ENCODE assay signal across 8 cellular contexts in the genomic region with DNA sequence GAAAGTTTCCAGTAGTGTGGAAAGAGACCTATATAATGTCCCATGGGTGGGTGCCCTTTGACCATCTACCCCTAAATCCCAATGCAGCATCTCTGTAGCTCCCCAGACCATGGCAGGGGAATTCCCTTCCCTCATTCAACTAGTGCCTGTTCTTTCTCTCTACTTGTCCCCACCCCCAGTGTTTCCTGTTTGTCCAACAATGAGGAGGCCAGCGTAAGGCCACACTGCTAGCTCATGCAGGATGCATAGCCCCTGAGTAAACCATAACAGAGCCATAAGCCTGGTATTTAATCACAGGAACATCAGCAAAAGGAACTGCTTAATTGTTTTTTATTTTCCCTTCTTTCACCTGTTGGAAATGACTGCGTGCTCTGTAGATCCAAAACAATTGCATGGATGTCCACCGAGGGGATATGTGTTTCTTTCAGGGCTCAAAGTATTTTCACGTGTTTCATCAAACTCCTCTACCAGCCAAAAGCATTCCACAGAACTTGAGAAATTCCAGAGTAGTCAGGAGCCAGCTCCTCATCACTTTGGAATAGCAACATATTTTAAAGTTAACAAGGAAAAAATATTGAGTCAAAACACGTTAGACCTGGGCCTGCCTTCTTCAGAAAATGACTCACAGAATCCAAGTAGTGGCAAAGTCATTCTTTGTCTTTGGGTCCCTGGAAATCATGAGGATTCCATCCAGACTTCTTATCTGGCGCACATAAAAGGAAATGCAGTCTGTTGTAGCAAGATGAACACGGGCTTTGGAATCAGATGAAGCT.
DNase-seq lines count a peak whose midpoint lies in the region; ATAC-seq, FAIRE-seq and TF ChIP-seq lines count a peak whose summit lies in the region.

No MANE protein-coding gene starts in this region.

- DNase-seq in stimulated activated CD4-positive, alpha-beta T cell treated with anti-CD3 and anti-CD28 coated beads, Interleukin-4, amount 100 ng/mL, for 24 hours = peak; percentile 41
- no peak for DNase-seq in stimulated activated CD4-positive, alpha-beta T cell treated with anti-CD3 and anti-CD28 coated beads, Interleukin-12 subunit alpha, Interleukin-12 subunit beta, amount 100 ng/mL, for 4 hours
- peak; percentile 39 for DNase-seq in RCC 7860 (ENCODE audit: low spot score)
- DNase-seq in NCI-H524 treated with DMSO at 0.1 percent for 48 hours (lab: John Stamatoyannopoulos, UW) = no peak
- no peak for DNase-seq in SKM-1 (lab: John Stamatoyannopoulos, UW; ENCODE audit: unreplicated experiment)

- no peak for TF ChIP-seq CTCF in gastroesophageal sphincter (IDR thresholded peaks at IDR 0.05)

- 32 to 38% methylated on average over 6 to 7 of the region's 7 CpGs for WGBS in gastroesophageal sphincter (ENCODE audit: low coverage in 1 of 2), 2 donors

- H3K9me3 ChIP-seq in gastroesophageal sphincter = no peaks in the 10 kb centered on the region

- FAIRE-seq in RCC 7860 (lab: Jason Lieb, UNC) = no peak

- H3K4me3 ChIP-seq in gastroesophageal sphincter = no peak overlapping the region

- no peaks in the 10 kb centered on the region for H3K27me3 ChIP-seq in gastroesophageal sphincter

- no peak for TF ChIP-seq EP300 in gastroesophageal sphincter (IDR thresholded peaks at IDR 0.05)

- H3K4me1 ChIP-seq in gastroesophageal sphincter = peaks cover 0 to 32% (median 11%) of the 10 kb centered on the region in 3 donors

- no peak for TF ChIP-seq POLR2A in gastroesophageal sphincter (IDR thresholded peaks at IDR 0.05)

- peak overlapping the region; percentile 29 to 71 (median 52) for H3K27ac ChIP-seq in gastroesophageal sphincter
- peak overlapping the region; percentile 70 for H3K27ac ChIP-seq in temporal lobe (ENCODE audit: low read depth, low read length)

- H3K36me3 ChIP-seq in gastroesophageal sphincter = peaks cover 0 to 31% of the 10 kb centered on the region in 2 donors

- ATAC-seq in gastroesophageal sphincter (peak; percentile 57), GM18519 (IDR thresholded peaks at IDR 0.05; ENCODE audit: low FRiP score, unreplicated experiment) (no peak)

Comparison
In these comparisons a context has a peak if more than half of its experiments do, and no peak if none do; other contexts are left out.
1. DNase-seq: peak in stimulated activated CD4-positive, alpha-beta T cell treated with anti-CD3 and anti-CD28 coated beads, Interleukin-4, amount 100 ng/mL, for 24 hours (single experiment) and RCC 7860 (single experiment); none in stimulated activated CD4-positive, alpha-beta T cell treated with anti-CD3 and anti-CD28 coated beads, Interleukin-12 subunit alpha, Interleukin-12 subunit beta, amount 100 ng/mL, for 4 hours (single experiment), NCI-H524 treated with DMSO at 0.1 percent for 48 hours (single experiment) and SKM-1 (single experiment).